ENCODE assay signal across 2 cellular contexts in genomic region chr20:22312744-22313346, GRCh38.
TF ChIP-seq lines count a peak whose summit lies in the region.

No MANE protein-coding gene starts in this region.

TF ChIP-seq in SK-N-SH, 30 proteins besides CTCF, POLR2A, EP300 and RAD21 (continued from another document):
- TF ChIP-seq REST (IDR thresholded peaks at IDR 0.05; ENCODE audit: low read depth, low read length) (no peak), FOSL2 (IDR thresholded peaks at IDR 0.05; ENCODE audit: borderline replicate concordance, low read depth) (no peak)

TF ChIP-seq in SK-N-SH treated with all-trans-retinoic acid at 6 μM for 48 hours, 23 proteins besides CTCF, POLR2A, EP300 and RAD21 (continued from another document):
- TF ChIP-seq, protein P1, sequence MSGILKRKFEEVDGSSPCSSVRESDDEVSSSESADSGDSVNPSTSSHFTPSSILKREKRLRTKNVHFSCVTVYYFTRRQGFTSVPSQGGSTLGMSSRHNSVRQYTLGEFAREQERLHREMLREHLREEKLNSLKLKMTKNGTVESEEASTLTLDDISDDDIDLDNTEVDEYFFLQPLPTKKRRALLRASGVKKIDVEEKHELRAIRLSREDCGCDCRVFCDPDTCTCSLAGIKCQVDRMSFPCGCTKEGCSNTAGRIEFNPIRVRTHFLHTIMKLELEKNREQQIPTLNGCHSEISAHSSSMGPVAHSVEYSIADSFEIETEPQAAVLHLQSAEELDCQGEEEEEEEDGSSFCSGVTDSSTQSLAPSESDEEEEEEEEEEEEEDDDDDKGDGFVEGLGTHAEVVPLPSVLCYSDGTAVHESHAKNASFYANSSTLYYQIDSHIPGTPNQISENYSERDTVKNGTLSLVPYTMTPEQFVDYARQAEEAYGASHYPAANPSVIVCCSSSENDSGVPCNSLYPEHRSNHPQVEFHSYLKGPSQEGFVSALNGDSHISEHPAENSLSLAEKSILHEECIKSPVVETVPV (CRISPR knock-in tag; IDR thresholded peaks at IDR 0.05) = no peak
- TF ChIP-seq ZNF565 (CRISPR knock-in tag; conservative IDR thresholded peaks at IDR 0.05; ENCODE audit: low read depth) (no peak), CSDC2 (CRISPR knock-in tag; IDR thresholded peaks at IDR 0.05) (no peak), ESRRG (CRISPR knock-in tag; IDR thresholded peaks at IDR 0.05) (no peak), SNAI2 (CRISPR knock-in tag; IDR thresholded peaks at IDR 0.05) (no peak), ZFP30 (CRISPR knock-in tag; IDR thresholded peaks at IDR 0.05) (no peak), ZNF8 (CRISPR knock-in tag; IDR thresholded peaks at IDR 0.05) (no peak), ZFP3 (CRISPR knock-in tag; IDR thresholded peaks at IDR 0.05) (no peak)
- TF ChIP-seq, protein P2, sequence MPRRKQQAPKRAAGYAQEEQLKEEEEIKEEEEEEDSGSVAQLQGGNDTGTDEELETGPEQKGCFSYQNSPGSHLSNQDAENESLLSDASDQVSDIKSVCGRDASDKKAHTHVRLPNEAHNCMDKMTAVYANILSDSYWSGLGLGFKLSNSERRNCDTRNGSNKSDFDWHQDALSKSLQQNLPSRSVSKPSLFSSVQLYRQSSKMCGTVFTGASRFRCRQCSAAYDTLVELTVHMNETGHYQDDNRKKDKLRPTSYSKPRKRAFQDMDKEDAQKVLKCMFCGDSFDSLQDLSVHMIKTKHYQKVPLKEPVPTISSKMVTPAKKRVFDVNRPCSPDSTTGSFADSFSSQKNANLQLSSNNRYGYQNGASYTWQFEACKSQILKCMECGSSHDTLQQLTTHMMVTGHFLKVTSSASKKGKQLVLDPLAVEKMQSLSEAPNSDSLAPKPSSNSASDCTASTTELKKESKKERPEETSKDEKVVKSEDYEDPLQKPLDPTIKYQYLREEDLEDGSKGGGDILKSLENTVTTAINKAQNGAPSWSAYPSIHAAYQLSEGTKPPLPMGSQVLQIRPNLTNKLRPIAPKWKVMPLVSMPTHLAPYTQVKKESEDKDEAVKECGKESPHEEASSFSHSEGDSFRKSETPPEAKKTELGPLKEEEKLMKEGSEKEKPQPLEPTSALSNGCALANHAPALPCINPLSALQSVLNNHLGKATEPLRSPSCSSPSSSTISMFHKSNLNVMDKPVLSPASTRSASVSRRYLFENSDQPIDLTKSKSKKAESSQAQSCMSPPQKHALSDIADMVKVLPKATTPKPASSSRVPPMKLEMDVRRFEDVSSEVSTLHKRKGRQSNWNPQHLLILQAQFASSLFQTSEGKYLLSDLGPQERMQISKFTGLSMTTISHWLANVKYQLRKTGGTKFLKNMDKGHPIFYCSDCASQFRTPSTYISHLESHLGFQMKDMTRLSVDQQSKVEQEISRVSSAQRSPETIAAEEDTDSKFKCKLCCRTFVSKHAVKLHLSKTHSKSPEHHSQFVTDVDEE (CRISPR knock-in tag; IDR thresholded peaks at IDR 0.05) = no peak
